Comparison of ENCODE assay signal across 8 cellular contexts in genomic region chr17:979539-980405, GRCh38. TPM values are rescaled to one million over a fixed set of nuclear protein-coding genes. Genes with fewer than 3 reads are reported as not detected.
DNase-seq lines count a peak whose midpoint lies in the region; ATAC-seq, FAIRE-seq and TF ChIP-seq lines count a peak whose summit lies in the region.

NXN (minus strand) TSS chr17:979776.

- peak within 1 kb of the TSS; percentile 65 for H3K4me3 ChIP-seq in bronchial epithelial cell (ENCODE audit: low read depth, low read length)

- intact Hi-C loops in activated B cell treated with CpG ODN at 0.5 μM for 24 hours (cut with micrococcal nuclease) = loop anchor here (1.0 to 2.0 kb wide), 3 partner anchors 197 to 835 kb away; partner anchors contain the start of genes GEMIN4, GLOD4 and MRM3

- H3K27me3 Mint-ChIP-seq in HFFc6 (ENCODE audit: insufficient read depth) (peaks cover 1% of the 10 kb centered on the region), activated B cell treated with CpG ODN at 0.5 μM for 24 hours (peaks cover 25% of the 10 kb centered on the region)

- TF ChIP-seq CTCF in HFFc6 (IDR thresholded peaks at IDR 0.05) (peak; percentile 29), activated B cell treated with CpG ODN at 0.5 μM for 24 hours (IDR thresholded peaks at IDR 0.05) (no peak), bronchial epithelial cell (IDR thresholded peaks at IDR 0.05; ENCODE audit: insufficient read depth, low read length, severe bottlenecking) (peak; percentile 42)

- peak; percentile 99 for DNase-seq in GM03348 (ENCODE audit: low spot score)
- DNase-seq in HFFc6 = peak; percentile 70
- peak; percentile 42 for DNase-seq in NCI-H1694 (lab: John Stamatoyannopoulos, UW)
- peak; percentile 93 for DNase-seq in activated B cell treated with CpG ODN at 0.5 μM for 24 hours
- DNase-seq in bronchial epithelial cell (ENCODE audit: low read depth) = peak; percentile 29
- DNase-seq in islet precursor cell = peak; percentile 96
- peak; percentile 91 for DNase-seq in stimulated activated CD4-positive, alpha-beta T cell treated with anti-CD3 and anti-CD28 coated beads, Interleukin-12 subunit alpha, Interleukin-12 subunit beta, amount 100 ng/mL, for 4 hours
- no peak for DNase-seq in NK-92 treated with Interleukin-12 subunit alpha and Interleukin-12 subunit beta, amount 100 ng/mL, for 24 hours (lab: John Stamatoyannopoulos, UW)

- no peaks in the 10 kb centered on the region for H3K9me3 Mint-ChIP-seq in HFFc6
- H3K9me3 Mint-ChIP-seq in activated B cell treated with CpG ODN at 0.5 μM for 24 hours = no peaks in the 10 kb centered on the region

- H3K36me3 Mint-ChIP-seq in HFFc6 (ENCODE audit: low read depth) = peaks cover 16% of the 10 kb centered on the region
- no peaks in the 10 kb centered on the region for H3K36me3 Mint-ChIP-seq in activated B cell treated with CpG ODN at 0.5 μM for 24 hours (ENCODE audit: low read depth)

- ATAC-seq in activated B cell treated with CpG ODN at 0.5 μM for 24 hours (ENCODE audit: low read depth) = peak; percentile 87

- no peaks in the 10 kb centered on the region for H3K27me3 ChIP-seq in bronchial epithelial cell (ENCODE audit: control insufficient read depth, insufficient read depth, low read length)

- CTCF ChIA-PET in activated B cell treated with CpG ODN at 0.5 μM for 24 hours (lab: Charles Lee) = interaction anchor here (0.9 to 2.8 kb wide), 6 partner anchors 17 to 835 kb away, joined by 3 to 29 read pairs (median 12); partner anchors contain the start of gene TIMM22

- no peak for FAIRE-seq in bronchial epithelial cell (lab: Jason Lieb, UNC)

- H3K36me3 ChIP-seq in bronchial epithelial cell (ENCODE audit: control insufficient read depth, insufficient read depth, low read length) = no peaks in the 10 kb centered on the region

- H3K27ac Mint-ChIP-seq in HFFc6 = peak within 1 kb of the TSS; percentile 56
- peak within 1 kb of the TSS; percentile 61 for H3K27ac Mint-ChIP-seq in activated B cell treated with CpG ODN at 0.5 μM for 24 hours

- H3K4me3 Mint-ChIP-seq in HFFc6 (peak within 1 kb of the TSS; percentile 92), activated B cell treated with CpG ODN at 0.5 μM for 24 hours (peak within 1 kb of the TSS; percentile 83)

- POLR2A ChIA-PET in activated B cell treated with CpG ODN at 0.5 μM for 24 hours (lab: Charles Lee) = interaction anchor here (0.6 to 3.5 kb wide), 4 partner anchors 17 to 489 kb away, joined by 3 to 36 read pairs (median 4); partner anchors contain the start of gene TIMM22

- H3K4me1 Mint-ChIP-seq in HFFc6 (ENCODE audit: low read depth) (peaks cover 44% of the 10 kb centered on the region), activated B cell treated with CpG ODN at 0.5 μM for 24 hours (peaks cover 19% of the 10 kb centered on the region)

RNA-seq across cellular contexts. Expression of gene NXN, which starts in this region (rescaled TPM):
- total RNA-seq in HFFc6 (2021; fragmentation: NEBNext Ultra II Directional; extraction: Animal tissue kit (Norgen Biotek cat#: 25700)) = 10 to 100 TPM; 81.7 to 93.8 (median 92.2) TPM
- total RNA-seq in activated B cell treated with CpG ODN at 0.5 μM for 24 hours (0.15 and 0.22 TPM in 2 replicates), bronchial epithelial cell (64.4 and 70.3 TPM in 2 replicates)

Comparison
In these comparisons a context has a peak if more than half of its experiments do, and no peak if none do; other contexts are left out.
1. RNA of gene NXN (total RNA-seq): 81.7 to 93.8 TPM in HFFc6 and 64.4 to 70.3 TPM in bronchial epithelial cell; 0.15 to 0.22 TPM in activated B cell treated with CpG ODN at 0.5 μM for 24 hours; every median in the first group is over 10 times any median in the second.
2. Peak in DNase-seq and ATAC-seq in activated B cell treated with CpG ODN at 0.5 μM for 24 hours; RNA of the gene not detected or under 1 TPM.